Comparison of ENCODE assay signal across 1 cellular context in the genomic region with DNA sequence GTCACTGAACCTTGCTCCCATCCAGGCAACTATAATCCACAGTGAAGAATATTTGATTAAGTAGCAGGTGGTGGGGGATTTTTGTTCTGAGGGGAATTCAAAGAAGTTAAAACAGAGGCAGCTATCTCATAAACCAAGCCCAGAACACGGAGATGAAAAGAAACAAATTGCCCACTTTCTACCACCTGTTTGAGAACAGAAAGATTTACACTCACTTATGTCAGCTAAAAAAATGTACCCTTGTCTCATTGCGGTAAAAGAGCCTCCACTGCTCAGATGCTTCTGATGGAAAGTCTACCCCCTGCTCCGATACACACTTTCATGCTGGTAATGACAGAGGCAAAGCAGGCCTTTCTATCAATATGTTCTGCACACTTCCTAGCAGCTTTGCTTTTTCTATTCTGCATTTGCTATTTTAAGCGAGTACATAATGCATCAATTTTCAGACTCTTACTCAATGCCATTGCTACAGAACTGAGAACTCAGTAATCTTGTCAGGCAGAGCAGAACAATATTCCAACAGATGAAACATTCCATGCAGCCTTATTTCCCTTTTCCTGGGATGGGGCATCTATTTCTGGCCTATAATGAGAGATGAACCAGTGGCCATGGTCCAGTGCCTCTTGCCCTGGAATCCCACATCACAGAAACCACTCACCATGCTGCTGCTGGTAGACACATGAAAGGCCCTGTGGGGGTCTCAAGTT.
TF ChIP-seq lines count a peak whose summit lies in the region.

No MANE protein-coding gene starts in this region.

TF ChIP-seq in GM23338, 12 proteins besides CTCF, POLR2A, EP300 and RAD21 (continued from another document):
- TF ChIP-seq, protein P1, sequence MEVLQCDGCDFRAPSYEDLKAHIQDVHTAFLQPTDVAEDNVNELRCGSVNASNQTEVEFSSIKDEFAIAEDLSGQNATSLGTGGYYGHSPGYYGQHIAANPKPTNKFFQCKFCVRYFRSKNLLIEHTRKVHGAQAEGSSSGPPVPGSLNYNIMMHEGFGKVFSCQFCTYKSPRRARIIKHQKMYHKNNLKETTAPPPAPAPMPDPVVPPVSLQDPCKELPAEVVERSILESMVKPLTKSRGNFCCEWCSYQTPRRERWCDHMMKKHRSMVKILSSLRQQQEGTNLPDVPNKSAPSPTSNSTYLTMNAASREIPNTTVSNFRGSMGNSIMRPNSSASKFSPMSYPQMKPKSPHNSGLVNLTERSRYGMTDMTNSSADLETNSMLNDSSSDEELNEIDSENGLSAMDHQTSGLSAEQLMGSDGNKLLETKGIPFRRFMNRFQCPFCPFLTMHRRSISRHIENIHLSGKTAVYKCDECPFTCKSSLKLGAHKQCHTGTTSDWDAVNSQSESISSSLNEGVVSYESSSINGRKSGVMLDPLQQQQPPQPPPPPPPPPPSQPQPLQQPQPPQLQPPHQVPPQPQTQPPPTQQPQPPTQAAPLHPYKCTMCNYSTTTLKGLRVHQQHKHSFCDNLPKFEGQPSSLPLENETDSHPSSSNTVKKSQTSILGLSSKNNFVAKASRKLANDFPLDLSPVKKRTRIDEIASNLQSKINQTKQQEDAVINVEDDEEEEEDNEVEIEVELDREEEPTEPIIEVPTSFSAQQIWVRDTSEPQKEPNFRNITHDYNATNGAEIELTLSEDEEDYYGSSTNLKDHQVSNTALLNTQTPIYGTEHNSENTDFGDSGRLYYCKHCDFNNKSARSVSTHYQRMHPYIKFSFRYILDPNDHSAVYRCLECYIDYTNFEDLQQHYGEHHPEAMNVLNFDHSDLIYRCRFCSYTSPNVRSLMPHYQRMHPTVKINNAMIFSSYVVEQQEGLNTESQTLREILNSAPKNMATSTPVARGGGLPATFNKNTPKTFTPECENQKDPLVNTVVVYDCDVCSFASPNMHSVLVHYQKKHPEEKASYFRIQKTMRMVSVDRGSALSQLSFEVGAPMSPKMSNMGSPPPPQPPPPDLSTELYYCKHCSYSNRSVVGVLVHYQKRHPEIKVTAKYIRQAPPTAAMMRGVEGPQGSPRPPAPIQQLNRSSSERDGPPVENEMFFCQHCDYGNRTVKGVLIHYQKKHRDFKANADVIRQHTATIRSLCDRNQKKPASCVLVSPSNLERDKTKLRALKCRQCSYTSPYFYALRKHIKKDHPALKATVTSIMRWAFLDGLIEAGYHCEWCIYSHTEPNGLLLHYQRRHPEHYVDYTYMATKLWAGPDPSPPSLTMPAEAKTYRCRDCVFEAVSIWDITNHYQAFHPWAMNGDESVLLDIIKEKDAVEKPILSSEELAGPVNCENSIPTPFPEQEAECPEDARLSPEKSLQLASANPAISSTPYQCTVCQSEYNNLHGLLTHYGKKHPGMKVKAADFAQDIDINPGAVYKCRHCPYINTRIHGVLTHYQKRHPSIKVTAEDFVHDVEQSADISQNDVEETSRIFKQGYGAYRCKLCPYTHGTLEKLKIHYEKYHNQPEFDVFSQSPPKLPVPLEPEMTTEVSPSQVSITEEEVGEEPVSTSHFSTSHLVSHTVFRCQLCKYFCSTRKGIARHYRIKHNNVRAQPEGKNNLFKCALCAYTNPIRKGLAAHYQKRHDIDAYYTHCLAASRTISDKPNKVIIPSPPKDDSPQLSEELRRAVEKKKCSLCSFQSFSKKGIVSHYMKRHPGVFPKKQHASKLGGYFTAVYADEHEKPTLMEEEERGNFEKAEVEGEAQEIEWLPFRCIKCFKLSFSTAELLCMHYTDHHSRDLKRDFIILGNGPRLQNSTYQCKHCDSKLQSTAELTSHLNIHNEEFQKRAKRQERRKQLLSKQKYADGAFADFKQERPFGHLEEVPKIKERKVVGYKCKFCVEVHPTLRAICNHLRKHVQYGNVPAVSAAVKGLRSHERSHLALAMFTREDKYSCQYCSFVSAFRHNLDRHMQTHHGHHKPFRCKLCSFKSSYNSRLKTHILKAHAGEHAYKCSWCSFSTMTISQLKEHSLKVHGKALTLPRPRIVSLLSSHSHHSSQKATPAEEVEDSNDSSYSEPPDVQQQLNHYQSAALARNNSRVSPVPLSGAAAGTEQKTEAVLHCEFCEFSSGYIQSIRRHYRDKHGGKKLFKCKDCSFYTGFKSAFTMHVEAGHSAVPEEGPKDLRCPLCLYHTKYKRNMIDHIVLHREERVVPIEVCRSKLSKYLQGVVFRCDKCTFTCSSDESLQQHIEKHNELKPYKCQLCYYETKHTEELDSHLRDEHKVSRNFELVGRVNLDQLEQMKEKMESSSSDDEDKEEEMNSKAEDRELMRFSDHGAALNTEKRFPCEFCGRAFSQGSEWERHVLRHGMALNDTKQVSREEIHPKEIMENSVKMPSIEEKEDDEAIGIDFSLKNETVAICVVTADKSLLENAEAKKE (CRISPR knock-in tag; IDR thresholded peaks at IDR 0.05): no peak
- TF ChIP-seq NANOG (IDR thresholded peaks at IDR 0.05; ENCODE audit: borderline replicate concordance) (no peak), EZH2phosphoT487 (IDR thresholded peaks at IDR 0.05; ENCODE audit: unreplicated experiment) (no peak), POLR2AphosphoS5 (IDR thresholded peaks at IDR 0.05; ENCODE audit: low read depth) (no peak), EZH2 (IDR thresholded peaks at IDR 0.05; ENCODE audit: low read depth, unreplicated experiment) (no peak), CREB1 (CRISPR knock-in tag; IDR thresholded peaks at IDR 0.05; ENCODE audit: low read depth) (no peak), JUNB (IDR thresholded peaks at IDR 0.05; ENCODE audit: unreplicated experiment) (no peak), ZNF114 (CRISPR knock-in tag; IDR thresholded peaks at IDR 0.05) (no peak)
- TF ChIP-seq, protein P2, sequence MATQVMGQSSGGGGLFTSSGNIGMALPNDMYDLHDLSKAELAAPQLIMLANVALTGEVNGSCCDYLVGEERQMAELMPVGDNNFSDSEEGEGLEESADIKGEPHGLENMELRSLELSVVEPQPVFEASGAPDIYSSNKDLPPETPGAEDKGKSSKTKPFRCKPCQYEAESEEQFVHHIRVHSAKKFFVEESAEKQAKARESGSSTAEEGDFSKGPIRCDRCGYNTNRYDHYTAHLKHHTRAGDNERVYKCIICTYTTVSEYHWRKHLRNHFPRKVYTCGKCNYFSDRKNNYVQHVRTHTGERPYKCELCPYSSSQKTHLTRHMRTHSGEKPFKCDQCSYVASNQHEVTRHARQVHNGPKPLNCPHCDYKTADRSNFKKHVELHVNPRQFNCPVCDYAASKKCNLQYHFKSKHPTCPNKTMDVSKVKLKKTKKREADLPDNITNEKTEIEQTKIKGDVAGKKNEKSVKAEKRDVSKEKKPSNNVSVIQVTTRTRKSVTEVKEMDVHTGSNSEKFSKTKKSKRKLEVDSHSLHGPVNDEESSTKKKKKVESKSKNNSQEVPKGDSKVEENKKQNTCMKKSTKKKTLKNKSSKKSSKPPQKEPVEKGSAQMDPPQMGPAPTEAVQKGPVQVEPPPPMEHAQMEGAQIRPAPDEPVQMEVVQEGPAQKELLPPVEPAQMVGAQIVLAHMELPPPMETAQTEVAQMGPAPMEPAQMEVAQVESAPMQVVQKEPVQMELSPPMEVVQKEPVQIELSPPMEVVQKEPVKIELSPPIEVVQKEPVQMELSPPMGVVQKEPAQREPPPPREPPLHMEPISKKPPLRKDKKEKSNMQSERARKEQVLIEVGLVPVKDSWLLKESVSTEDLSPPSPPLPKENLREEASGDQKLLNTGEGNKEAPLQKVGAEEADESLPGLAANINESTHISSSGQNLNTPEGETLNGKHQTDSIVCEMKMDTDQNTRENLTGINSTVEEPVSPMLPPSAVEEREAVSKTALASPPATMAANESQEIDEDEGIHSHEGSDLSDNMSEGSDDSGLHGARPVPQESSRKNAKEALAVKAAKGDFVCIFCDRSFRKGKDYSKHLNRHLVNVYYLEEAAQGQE (IDR thresholded peaks at IDR 0.05; ENCODE audit: unreplicated experiment): no peak
TF ChIP-seq in GM23338: peak in this region for 0.
